ENCODE assay signal across 8 cellular contexts in genomic region chr3:66989860-66990696, GRCh38. TPM values are rescaled to one million over a fixed set of nuclear protein-coding genes. Genes with fewer than 3 reads are reported as not detected.
A peak's percentile ranks its signal among the peaks of the same experiment; 100 is the strongest.
DNase-seq lines count a peak whose midpoint lies in the region; ATAC-seq and TF ChIP-seq lines count a peak whose summit lies in the region.

No MANE protein-coding gene starts in this region.

- no peaks in the 10 kb centered on the region for H3K9me3 ChIP-seq in Karpas-422 (ENCODE audit: low read length)
- no peaks in the 10 kb centered on the region for H3K9me3 ChIP-seq in ascending aorta

- H3K36me3 ChIP-seq in Karpas-422 (ENCODE audit: insufficient read depth, low read length) (no peaks in the 10 kb centered on the region), ascending aorta (no peaks in the 10 kb centered on the region)

- H4K20me1 ChIP-seq in Karpas-422 (ENCODE audit: insufficient read depth, low read depth, low read length) = no peaks in the 10 kb centered on the region

- H3K4me3 ChIP-seq in Karpas-422 (ENCODE audit: low read length) (peak overlapping the region; percentile 67), fibroblast of pulmonary artery (replicated peaks; ENCODE audit: low read depth, low read length) (no peak overlapping the region), ascending aorta (no peak overlapping the region)

- no peaks in the 10 kb centered on the region for H3K9me2 ChIP-seq in Karpas-422 (replicated peaks; ENCODE audit: insufficient read depth, low read length)

- peak; percentile 15 for DNase-seq in NCI-H82 (lab: John Stamatoyannopoulos, UW)
- no peak for DNase-seq in NCI-H82 treated with DMSO at 0.1 percent for 48 hours (lab: John Stamatoyannopoulos, UW; ENCODE audit: unreplicated experiment)
- peak; percentile 89 for DNase-seq in Karpas-422
- no peak for DNase-seq in fibroblast of pulmonary artery (ENCODE audit: low read depth)
- DNase-seq in ascending aorta (ENCODE audit: low spot score in 2 of 2) = no peak
- no peak for DNase-seq in superior temporal gyrus (ENCODE audit: extremely low spot score)
- no peak for DNase-seq in amygdala (lab: John Stamatoyannopoulos, UW)

- peak; percentile 74 for ATAC-seq in GM21786 (IDR thresholded peaks at IDR 0.05; ENCODE audit: unreplicated experiment)

- intact Hi-C loops in ascending aorta (cut with DNase I) = no loop called here

- peak overlapping the region; percentile 64 for H3K9ac ChIP-seq in Karpas-422 (ENCODE audit: low read length)

- H3K27ac ChIP-seq in Karpas-422 (ENCODE audit: low read length) (peak overlapping the region; percentile 77), ascending aorta (no peak overlapping the region)

- H2AFZ ChIP-seq in Karpas-422 (ENCODE audit: low read length) = peak overlapping the region; percentile 99

- H3K4me1 ChIP-seq in Karpas-422 (ENCODE audit: low read length) = peaks cover 15% of the 10 kb centered on the region
- H3K4me1 ChIP-seq in ascending aorta = no peaks in the 10 kb centered on the region

- no peaks in the 10 kb centered on the region for H3K79me2 ChIP-seq in Karpas-422 (ENCODE audit: low read length)

- TF ChIP-seq CTCF in fibroblast of pulmonary artery (IDR thresholded peaks at IDR 0.05; ENCODE audit: low read length, missing control alignments) = peak; percentile 27
- TF ChIP-seq CTCF in ascending aorta (IDR thresholded peaks at IDR 0.05) = no peak

- H3K4me2 ChIP-seq in Karpas-422 (ENCODE audit: low read depth, low read length, poor library complexity, severe bottlenecking) = peak overlapping the region; percentile 77

- H3K27me3 ChIP-seq in Karpas-422 (ENCODE audit: low read length) = no peaks in the 10 kb centered on the region
- H3K27me3 ChIP-seq in ascending aorta = no peaks in the 10 kb centered on the region

RNA-seq across cellular contexts. Expression of gene KBTBD8, which starts 8.0 kb away (rescaled TPM):
- 22.7 and 79.9 TPM in 2 replicates for total RNA-seq in Karpas-422 (2014; rRNA removed; shearing (Covaris generic); ENCODE audit: low replicate concordance)
- not detected for total RNA-seq in ascending aorta

Comparison
In these comparisons a context has a peak if more than half of its experiments do, and no peak if none do; other contexts are left out.
1. DNase-seq: peak in NCI-H82 (single experiment) and Karpas-422 (single experiment); none in NCI-H82 treated with DMSO at 0.1 percent for 48 hours (single experiment), fibroblast of pulmonary artery (single experiment), ascending aorta (0 of 2), superior temporal gyrus (single experiment) and amygdala (0 of 56).
2. RNA of gene KBTBD8, which starts 8.0 kb away (total RNA-seq): 22.7 to 79.9 TPM in Karpas-422; not detected in ascending aorta (single experiment); every median in the first group is over 10 times any median in the second.